Comparison of ENCODE assay signal across 1 cellular context in the genomic region with DNA sequence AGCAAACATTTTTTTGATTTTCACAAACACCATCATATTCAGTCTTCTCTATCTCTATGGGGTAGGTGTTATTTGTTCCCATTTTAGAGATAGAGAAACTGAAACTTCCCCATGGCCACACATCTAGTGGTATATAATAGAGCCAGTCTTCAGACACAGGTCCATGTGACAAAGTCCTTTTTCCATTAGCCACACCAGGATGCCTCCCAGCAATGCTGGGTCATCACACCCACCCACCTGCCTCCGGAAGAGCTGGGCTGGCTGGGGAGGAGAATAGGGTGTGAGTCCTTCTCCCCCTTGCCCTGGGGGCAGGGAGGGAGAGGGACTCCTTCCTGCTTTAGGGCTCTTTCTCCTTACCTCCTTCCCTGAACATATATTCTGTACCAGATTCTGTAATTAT.
TF ChIP-seq lines count a peak whose summit lies in the region.

No MANE protein-coding gene starts in this region.

TF ChIP-seq in HepG2, 621 proteins besides CTCF, POLR2A, EP300 and RAD21 (continued from another document and continues in another):
- TF ChIP-seq ZNF615 (CRISPR knock-in tag; IDR thresholded peaks at IDR 0.05; ENCODE audit: borderline replicate concordance), result no peak
- TF ChIP-seq FOXC1 (CRISPR knock-in tag; IDR thresholded peaks at IDR 0.05; ENCODE audit: borderline replicate concordance), result no peak
- 0 out of 2 replicates have a peak, but pooled peaks have one; percentile 31 for TF ChIP-seq MED1 (CRISPR knock-in tag; IDR thresholded peaks at IDR 0.05)
- TF ChIP-seq ZNF546 (CRISPR knock-in tag; conservative IDR thresholded peaks at IDR 0.05), result no peak
- TF ChIP-seq ZNF629 (CRISPR knock-in tag; conservative IDR thresholded peaks at IDR 0.05), result peak; percentile 93
- TF ChIP-seq HNF4A (CRISPR knock-in tag; IDR thresholded peaks at IDR 0.05), result peak; percentile 26
- TF ChIP-seq ZSCAN21 (CRISPR knock-in tag; IDR thresholded peaks at IDR 0.05; ENCODE audit: borderline replicate concordance), result no peak
- no peak for TF ChIP-seq ZNF747 (CRISPR knock-in tag; IDR thresholded peaks at IDR 0.05; ENCODE audit: borderline replicate concordance)
- TF ChIP-seq, protein P1, sequence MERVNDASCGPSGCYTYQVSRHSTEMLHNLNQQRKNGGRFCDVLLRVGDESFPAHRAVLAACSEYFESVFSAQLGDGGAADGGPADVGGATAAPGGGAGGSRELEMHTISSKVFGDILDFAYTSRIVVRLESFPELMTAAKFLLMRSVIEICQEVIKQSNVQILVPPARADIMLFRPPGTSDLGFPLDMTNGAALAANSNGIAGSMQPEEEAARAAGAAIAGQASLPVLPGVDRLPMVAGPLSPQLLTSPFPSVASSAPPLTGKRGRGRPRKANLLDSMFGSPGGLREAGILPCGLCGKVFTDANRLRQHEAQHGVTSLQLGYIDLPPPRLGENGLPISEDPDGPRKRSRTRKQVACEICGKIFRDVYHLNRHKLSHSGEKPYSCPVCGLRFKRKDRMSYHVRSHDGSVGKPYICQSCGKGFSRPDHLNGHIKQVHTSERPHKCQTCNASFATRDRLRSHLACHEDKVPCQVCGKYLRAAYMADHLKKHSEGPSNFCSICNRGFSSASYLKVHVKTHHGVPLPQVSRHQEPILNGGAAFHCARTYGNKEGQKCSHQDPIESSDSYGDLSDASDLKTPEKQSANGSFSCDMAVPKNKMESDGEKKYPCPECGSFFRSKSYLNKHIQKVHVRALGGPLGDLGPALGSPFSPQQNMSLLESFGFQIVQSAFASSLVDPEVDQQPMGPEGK (CRISPR knock-in tag; IDR thresholded peaks at IDR 0.05), result peak; percentile 57
- TF ChIP-seq ZNF34 (CRISPR knock-in tag; IDR thresholded peaks at IDR 0.05; ENCODE audit: borderline replicate concordance), result no peak
- no peak for TF ChIP-seq FOXJ3 (CRISPR knock-in tag; IDR thresholded peaks at IDR 0.05; ENCODE audit: borderline replicate concordance)
- TF ChIP-seq, protein P2, sequence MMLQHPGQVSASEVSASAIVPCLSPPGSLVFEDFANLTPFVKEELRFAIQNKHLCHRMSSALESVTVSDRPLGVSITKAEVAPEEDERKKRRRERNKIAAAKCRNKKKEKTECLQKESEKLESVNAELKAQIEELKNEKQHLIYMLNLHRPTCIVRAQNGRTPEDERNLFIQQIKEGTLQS (CRISPR knock-in tag; IDR thresholded peaks at IDR 0.05), result no peak
- no peak for TF ChIP-seq MTA1 (CRISPR knock-in tag; IDR thresholded peaks at IDR 0.05; ENCODE audit: borderline replicate concordance)
- TF ChIP-seq MAFG (CRISPR knock-in tag; IDR thresholded peaks at IDR 0.05), result no peak
- TF ChIP-seq, protein P3, sequence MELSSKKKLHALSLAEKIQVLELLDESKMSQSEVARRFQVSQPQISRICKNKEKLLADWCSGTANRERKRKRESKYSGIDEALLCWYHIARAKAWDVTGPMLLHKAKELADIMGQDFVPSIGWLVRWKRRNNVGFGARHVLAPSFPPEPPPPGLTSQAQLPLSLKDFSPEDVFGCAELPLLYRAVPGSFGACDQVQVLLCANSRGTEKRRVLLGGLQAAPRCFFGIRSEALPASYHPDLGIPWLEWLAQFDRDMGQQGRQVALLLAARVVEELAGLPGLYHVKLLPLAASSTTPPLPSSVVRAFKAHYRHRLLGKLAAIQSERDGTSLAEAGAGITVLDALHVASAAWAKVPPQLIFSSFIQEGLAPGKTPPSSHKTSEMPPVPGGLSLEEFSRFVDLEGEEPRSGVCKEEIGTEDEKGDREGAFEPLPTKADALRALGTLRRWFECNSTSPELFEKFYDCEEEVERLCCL (CRISPR knock-in tag; IDR thresholded peaks at IDR 0.05; ENCODE audit: borderline replicate concordance), result no peak
- no peak for TF ChIP-seq ZNF746 (CRISPR knock-in tag; IDR thresholded peaks at IDR 0.05)
- TF ChIP-seq AGO1 (IDR thresholded peaks at IDR 0.05; ENCODE audit: low read depth, low read length, poor library complexity, severe bottlenecking), result no peak
- 0 out of 2 replicates have a peak, but pooled peaks have one; percentile 22 for TF ChIP-seq ZNF3 (CRISPR knock-in tag; IDR thresholded peaks at IDR 0.05)
- 0 out of 2 replicates have a peak, but pooled peaks have one; percentile 3 for TF ChIP-seq POLR2G (IDR thresholded peaks at IDR 0.05; ENCODE audit: low read depth, low read length)
- TF ChIP-seq SP4 (CRISPR knock-in tag; IDR thresholded peaks at IDR 0.05), result no peak
- TF ChIP-seq ZNF652 (CRISPR knock-in tag; IDR thresholded peaks at IDR 0.05; ENCODE audit: borderline replicate concordance, low read depth), result no peak
- TF ChIP-seq GTF3A (CRISPR knock-in tag; conservative IDR thresholded peaks at IDR 0.05), result no peak
- no peak for TF ChIP-seq ZKSCAN5 (CRISPR knock-in tag; IDR thresholded peaks at IDR 0.05)
- TF ChIP-seq, protein P4, sequence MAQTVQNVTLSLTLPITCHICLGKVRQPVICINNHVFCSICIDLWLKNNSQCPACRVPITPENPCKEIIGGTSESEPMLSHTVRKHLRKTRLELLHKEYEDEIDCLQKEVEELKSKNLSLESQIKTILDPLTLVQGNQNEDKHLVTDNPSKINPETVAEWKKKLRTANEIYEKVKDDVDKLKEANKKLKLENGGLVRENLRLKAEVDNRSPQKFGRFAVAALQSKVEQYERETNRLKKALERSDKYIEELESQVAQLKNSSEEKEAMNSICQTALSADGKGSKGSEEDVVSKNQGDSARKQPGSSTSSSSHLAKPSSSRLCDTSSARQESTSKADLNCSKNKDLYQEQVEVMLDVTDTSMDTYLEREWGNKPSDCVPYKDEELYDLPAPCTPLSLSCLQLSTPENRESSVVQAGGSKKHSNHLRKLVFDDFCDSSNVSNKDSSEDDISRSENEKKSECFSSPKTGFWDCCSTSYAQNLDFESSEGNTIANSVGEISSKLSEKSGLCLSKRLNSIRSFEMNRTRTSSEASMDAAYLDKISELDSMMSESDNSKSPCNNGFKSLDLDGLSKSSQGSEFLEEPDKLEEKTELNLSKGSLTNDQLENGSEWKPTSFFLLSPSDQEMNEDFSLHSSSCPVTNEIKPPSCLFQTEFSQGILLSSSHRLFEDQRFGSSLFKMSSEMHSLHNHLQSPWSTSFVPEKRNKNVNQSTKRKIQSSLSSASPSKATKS (CRISPR knock-in tag; IDR thresholded peaks at IDR 0.05), result no peak
- TF ChIP-seq, protein P5, sequence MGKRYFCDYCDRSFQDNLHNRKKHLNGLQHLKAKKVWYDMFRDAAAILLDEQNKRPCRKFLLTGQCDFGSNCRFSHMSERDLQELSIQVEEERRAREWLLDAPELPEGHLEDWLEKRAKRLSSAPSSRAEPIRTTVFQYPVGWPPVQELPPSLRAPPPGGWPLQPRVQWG (CRISPR knock-in tag; IDR thresholded peaks at IDR 0.05; ENCODE audit: borderline replicate concordance, low read depth), result no peak
- TF ChIP-seq SAP130 (CRISPR knock-in tag; IDR thresholded peaks at IDR 0.05; ENCODE audit: low read depth), result peak; percentile 39
- TF ChIP-seq MXD4 (CRISPR knock-in tag; IDR thresholded peaks at IDR 0.05), result no peak
- peak; percentile 19; the same call in 1 of the 2 replicates for TF ChIP-seq HNF4G (IDR thresholded peaks at IDR 0.05; ENCODE audit: borderline replicate concordance, low read depth, low read length)
- no peak for TF ChIP-seq HNF4G (CRISPR knock-in tag; IDR thresholded peaks at IDR 0.05; ENCODE audit: borderline replicate concordance, low read depth)
- TF ChIP-seq, protein P6, sequence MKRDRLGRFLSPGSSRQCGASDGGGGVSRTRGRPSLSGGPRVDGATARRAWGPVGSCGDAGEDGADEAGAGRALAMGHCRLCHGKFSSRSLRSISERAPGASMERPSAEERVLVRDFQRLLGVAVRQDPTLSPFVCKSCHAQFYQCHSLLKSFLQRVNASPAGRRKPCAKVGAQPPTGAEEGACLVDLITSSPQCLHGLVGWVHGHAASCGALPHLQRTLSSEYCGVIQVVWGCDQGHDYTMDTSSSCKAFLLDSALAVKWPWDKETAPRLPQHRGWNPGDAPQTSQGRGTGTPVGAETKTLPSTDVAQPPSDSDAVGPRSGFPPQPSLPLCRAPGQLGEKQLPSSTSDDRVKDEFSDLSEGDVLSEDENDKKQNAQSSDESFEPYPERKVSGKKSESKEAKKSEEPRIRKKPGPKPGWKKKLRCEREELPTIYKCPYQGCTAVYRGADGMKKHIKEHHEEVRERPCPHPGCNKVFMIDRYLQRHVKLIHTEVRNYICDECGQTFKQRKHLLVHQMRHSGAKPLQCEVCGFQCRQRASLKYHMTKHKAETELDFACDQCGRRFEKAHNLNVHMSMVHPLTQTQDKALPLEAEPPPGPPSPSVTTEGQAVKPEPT (CRISPR knock-in tag; IDR thresholded peaks at IDR 0.05; ENCODE audit: low read depth), result no peak
- TF ChIP-seq ZFYVE20 (CRISPR knock-in tag; IDR thresholded peaks at IDR 0.05; ENCODE audit: borderline replicate concordance, low read depth), result no peak
- TF ChIP-seq, protein P7, sequence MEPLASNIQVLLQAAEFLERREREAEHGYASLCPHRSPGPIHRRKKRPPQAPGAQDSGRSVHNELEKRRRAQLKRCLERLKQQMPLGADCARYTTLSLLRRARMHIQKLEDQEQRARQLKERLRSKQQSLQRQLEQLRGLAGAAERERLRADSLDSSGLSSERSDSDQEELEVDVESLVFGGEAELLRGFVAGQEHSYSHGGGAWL (CRISPR knock-in tag; IDR thresholded peaks at IDR 0.05), result no peak
- no peak for TF ChIP-seq ZNF776 (CRISPR knock-in tag; IDR thresholded peaks at IDR 0.05)
- no peak for TF ChIP-seq RARG (CRISPR knock-in tag; IDR thresholded peaks at IDR 0.05; ENCODE audit: low read depth)
- TF ChIP-seq, protein P8, sequence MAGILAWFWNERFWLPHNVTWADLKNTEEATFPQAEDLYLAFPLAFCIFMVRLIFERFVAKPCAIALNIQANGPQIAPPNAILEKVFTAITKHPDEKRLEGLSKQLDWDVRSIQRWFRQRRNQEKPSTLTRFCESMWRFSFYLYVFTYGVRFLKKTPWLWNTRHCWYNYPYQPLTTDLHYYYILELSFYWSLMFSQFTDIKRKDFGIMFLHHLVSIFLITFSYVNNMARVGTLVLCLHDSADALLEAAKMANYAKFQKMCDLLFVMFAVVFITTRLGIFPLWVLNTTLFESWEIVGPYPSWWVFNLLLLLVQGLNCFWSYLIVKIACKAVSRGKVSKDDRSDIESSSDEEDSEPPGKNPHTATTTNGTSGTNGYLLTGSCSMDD (CRISPR knock-in tag; IDR thresholded peaks at IDR 0.05), result no peak
- TF ChIP-seq, protein P9, sequence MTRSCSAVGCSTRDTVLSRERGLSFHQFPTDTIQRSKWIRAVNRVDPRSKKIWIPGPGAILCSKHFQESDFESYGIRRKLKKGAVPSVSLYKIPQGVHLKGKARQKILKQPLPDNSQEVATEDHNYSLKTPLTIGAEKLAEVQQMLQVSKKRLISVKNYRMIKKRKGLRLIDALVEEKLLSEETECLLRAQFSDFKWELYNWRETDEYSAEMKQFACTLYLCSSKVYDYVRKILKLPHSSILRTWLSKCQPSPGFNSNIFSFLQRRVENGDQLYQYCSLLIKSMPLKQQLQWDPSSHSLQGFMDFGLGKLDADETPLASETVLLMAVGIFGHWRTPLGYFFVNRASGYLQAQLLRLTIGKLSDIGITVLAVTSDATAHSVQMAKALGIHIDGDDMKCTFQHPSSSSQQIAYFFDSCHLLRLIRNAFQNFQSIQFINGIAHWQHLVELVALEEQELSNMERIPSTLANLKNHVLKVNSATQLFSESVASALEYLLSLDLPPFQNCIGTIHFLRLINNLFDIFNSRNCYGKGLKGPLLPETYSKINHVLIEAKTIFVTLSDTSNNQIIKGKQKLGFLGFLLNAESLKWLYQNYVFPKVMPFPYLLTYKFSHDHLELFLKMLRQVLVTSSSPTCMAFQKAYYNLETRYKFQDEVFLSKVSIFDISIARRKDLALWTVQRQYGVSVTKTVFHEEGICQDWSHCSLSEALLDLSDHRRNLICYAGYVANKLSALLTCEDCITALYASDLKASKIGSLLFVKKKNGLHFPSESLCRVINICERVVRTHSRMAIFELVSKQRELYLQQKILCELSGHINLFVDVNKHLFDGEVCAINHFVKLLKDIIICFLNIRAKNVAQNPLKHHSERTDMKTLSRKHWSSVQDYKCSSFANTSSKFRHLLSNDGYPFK (CRISPR knock-in tag; IDR thresholded peaks at IDR 0.05; ENCODE audit: borderline replicate concordance), result no peak
- no peak for TF ChIP-seq GABPA (IDR thresholded peaks at IDR 0.05; ENCODE audit: low read depth, low read length)
- peak; percentile 35; the same call in 1 of the 2 replicates for TF ChIP-seq GABPA (CRISPR knock-in tag; IDR thresholded peaks at IDR 0.05; ENCODE audit: low read depth)
- peak; percentile 55 for TF ChIP-seq ELF3 (CRISPR knock-in tag; IDR thresholded peaks at IDR 0.05)
- TF ChIP-seq MBNL3 (CRISPR knock-in tag; conservative IDR thresholded peaks at IDR 0.05), result no peak
- TF ChIP-seq, protein P10, sequence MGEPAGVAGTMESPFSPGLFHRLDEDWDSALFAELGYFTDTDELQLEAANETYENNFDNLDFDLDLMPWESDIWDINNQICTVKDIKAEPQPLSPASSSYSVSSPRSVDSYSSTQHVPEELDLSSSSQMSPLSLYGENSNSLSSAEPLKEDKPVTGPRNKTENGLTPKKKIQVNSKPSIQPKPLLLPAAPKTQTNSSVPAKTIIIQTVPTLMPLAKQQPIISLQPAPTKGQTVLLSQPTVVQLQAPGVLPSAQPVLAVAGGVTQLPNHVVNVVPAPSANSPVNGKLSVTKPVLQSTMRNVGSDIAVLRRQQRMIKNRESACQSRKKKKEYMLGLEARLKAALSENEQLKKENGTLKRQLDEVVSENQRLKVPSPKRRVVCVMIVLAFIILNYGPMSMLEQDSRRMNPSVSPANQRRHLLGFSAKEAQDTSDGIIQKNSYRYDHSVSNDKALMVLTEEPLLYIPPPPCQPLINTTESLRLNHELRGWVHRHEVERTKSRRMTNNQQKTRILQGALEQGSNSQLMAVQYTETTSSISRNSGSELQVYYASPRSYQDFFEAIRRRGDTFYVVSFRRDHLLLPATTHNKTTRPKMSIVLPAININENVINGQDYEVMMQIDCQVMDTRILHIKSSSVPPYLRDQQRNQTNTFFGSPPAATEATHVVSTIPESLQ (CRISPR knock-in tag; conservative IDR thresholded peaks at IDR 0.05), result no peak
- TF ChIP-seq CREM (IDR thresholded peaks at IDR 0.05), result no peak
- no peak for TF ChIP-seq CREM (CRISPR knock-in tag; IDR thresholded peaks at IDR 0.05)
- TF ChIP-seq, protein P11, sequence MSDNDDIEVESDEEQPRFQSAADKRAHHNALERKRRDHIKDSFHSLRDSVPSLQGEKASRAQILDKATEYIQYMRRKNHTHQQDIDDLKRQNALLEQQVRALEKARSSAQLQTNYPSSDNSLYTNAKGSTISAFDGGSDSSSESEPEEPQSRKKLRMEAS (IDR thresholded peaks at IDR 0.05), result 0 out of 2 replicates have a peak, but pooled peaks have one; percentile 14
- TF ChIP-seq AHR (CRISPR knock-in tag; IDR thresholded peaks at IDR 0.05), result no peak
- no peak for TF ChIP-seq ATRX (CRISPR knock-in tag; IDR thresholded peaks at IDR 0.05; ENCODE audit: borderline replicate concordance)
- no peak for TF ChIP-seq ZNF484 (CRISPR knock-in tag; IDR thresholded peaks at IDR 0.05; ENCODE audit: borderline replicate concordance, low read depth)
- TF ChIP-seq, protein P12, sequence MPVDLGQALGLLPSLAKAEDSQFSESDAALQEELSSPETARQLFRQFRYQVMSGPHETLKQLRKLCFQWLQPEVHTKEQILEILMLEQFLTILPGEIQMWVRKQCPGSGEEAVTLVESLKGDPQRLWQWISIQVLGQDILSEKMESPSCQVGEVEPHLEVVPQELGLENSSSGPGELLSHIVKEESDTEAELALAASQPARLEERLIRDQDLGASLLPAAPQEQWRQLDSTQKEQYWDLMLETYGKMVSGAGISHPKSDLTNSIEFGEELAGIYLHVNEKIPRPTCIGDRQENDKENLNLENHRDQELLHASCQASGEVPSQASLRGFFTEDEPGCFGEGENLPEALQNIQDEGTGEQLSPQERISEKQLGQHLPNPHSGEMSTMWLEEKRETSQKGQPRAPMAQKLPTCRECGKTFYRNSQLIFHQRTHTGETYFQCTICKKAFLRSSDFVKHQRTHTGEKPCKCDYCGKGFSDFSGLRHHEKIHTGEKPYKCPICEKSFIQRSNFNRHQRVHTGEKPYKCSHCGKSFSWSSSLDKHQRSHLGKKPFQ (CRISPR knock-in tag; IDR thresholded peaks at IDR 0.05; ENCODE audit: insufficient replicate concordance), result peak; percentile 89
- no peak for TF ChIP-seq YY1 (IDR thresholded peaks at IDR 0.05; ENCODE audit: insufficient read depth, insufficient replicate concordance, low read depth, low read length)
